Comparison of ENCODE assay signal across 32 cellular contexts in the genomic region with DNA sequence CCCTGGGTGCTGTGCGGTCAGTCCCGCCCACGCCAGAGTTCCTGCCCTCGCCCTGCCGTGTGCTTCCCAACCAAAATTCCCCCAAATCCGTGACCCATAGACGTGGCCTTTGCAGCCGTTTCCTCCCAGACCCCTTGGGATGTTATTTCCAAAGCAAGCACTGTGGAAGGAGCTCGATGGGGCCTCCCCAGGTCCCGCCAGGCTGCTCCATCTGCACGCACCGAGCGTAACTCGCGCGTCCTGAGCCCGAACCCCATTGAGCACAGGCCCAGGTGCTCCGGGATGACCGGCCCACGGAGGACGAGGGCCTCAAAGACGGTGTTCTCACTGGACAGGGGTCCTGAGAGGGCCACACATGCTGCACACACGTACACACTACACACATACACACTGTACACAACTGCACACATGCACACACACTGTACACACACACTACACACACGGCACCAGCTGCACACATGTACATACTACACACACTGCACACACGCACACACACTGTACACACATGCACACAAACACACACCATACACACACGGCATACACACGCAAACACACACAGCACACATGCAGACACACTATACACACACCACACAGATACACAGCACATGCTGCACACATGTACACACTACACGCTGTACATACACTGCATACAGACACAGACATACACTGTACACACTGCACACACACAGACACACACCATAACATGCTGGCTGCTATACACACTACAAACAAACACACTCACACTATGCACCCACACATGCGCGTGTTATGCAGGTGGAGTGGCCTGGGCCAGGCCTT.
"Had no signal": no experiment of that assay in that cellular context is flagged by ENCODE, and none has a peak within 500 bp of the region (broad histone marks: within the 10 kb centered on the region; RNA-seq: fewer than 3 reads in every experiment).

No MANE protein-coding gene starts in this region.

- H3K4me2 ChIP-seq: smooth muscle cell had no signal

- H3K4me1 ChIP-seq: foreskin keratinocyte, psoas muscle had no signal

- FAIRE-seq: astrocyte, endothelial cell of umbilical vein, kidney had no signal

- H3K27me3 ChIP-seq: brain microvascular endothelial cell, foreskin keratinocyte, ovary had no signal

- H3K4me3 ChIP-seq: heart left ventricle, ovary, psoas muscle, smooth muscle cell had no signal

- ATAC-seq: effector memory CD8-positive, alpha-beta T cell; foreskin keratinocyte; left colon; psoas muscle; stimulated activated memory B cell treated with anti-CD40 and anti-IgM and Interleukin-4, amounts not matched to agents 10 μg/mL and 1 μg/mL and 100 μg/mL, for 72 hours; stimulated activated naive CD8-positive, alpha-beta T cell treated with anti-CD3 and anti-CD28 coated beads, Interleukin-15, amount 100 ng/mL, for 72 hours; T-helper 17 cell had no signal

- H3K36me3 ChIP-seq: brain microvascular endothelial cell, heart left ventricle, ovary had no signal

- H3K9me3 ChIP-seq: heart left ventricle, ovary, psoas muscle had no signal

- H3K27ac ChIP-seq: brain microvascular endothelial cell, foreskin keratinocyte, heart left ventricle, ovary, psoas muscle had no signal

- DNase-seq: activated CD4-positive, alpha-beta memory T cell treated with anti-CD3 and anti-CD28 coated beads for 36 hours; activated CD4-positive, alpha-beta T cell treated with anti-CD3 and anti-CD28 coated beads, Interleukin-2, amount 10 ng/mL, durations not matched to agents 24 days and 14 days; activated CD4-positive, CD25-positive, alpha-beta regulatory T cell treated with anti-CD3 and anti-CD28 coated beads, Interleukin-2, amount 50 U/mL, for 72 hours; activated CD8-positive, alpha-beta memory T cell treated with anti-CD3 and anti-CD28 coated beads, Interleukin-2, amount 50 U/mL, for 4 hours; activated gamma-delta T cell; activated naive CD4-positive, alpha-beta T cell treated with anti-CD3 and anti-CD28 coated beads, Interleukin-2, amount 10 ng/mL, durations not matched to agents 7 days and 5 days; activated naive CD8-positive, alpha-beta T cell treated with anti-CD3 and anti-CD28 coated beads, Interleukin-2, amount 10 ng/mL, durations not matched to agents 7 days and 5 days; activated T-cell treated with anti-CD3 and anti-CD28 coated beads, Interleukin-2, amount 50 U/mL, for 1 hour; brain microvascular endothelial cell; caudate nucleus; cortex of kidney; effector memory CD8-positive, alpha-beta T cell; foreskin keratinocyte; heart left ventricle; hypothalamus; immature natural killer cell; kidney; left colon; midbrain; natural killer cell; ovary; psoas muscle; stimulated activated CD4-positive, alpha-beta T cell treated with anti-CD3 and anti-CD28 coated beads, Interleukin-1b, Interleukin-23, amount 100 ng/mL, for 48 hours; stimulated activated CD4-positive, alpha-beta T cell treated with anti-CD3 and anti-CD28 coated beads, Interleukin-4, amount 100 ng/mL, for 4 hours; stimulated activated CD8-positive, alpha-beta memory T cell treated with anti-CD3 and anti-CD28 coated beads, Interleukin-4, amount 100 ng/mL, for 48 hours; stimulated activated naive CD8-positive, alpha-beta T cell treated with anti-CD3 and anti-CD28 coated beads, Interleukin-15, amount 100 ng/mL, for 72 hours; substantia nigra; T-helper 17 cell had no signal
